10 cellular contexts compared by ENCODE assay signal in genomic region chr17:27239046-27239445, GRCh38. TPM values are rescaled to one million over a fixed set of nuclear protein-coding genes. Genes with fewer than 3 reads are reported as not detected.
DNase-seq lines count a peak whose midpoint lies in the region; ATAC-seq and TF ChIP-seq lines count a peak whose summit lies in the region.
"Had no signal": no experiment of that assay in that cellular context is flagged by ENCODE, and none has a peak within 500 bp of the region (broad histone marks: within the 10 kb centered on the region; RNA-seq: fewer than 3 reads in every experiment).

No MANE protein-coding gene starts in this region.

- H3K4me3 Mint-ChIP-seq in natural killer cell treated with Interleukin-12 subunit alpha and Interleukin-12 subunit beta and Interleukin-15 and Interleukin-18, amount 100 ng/mL, for 72 hours = peak overlapping the region; percentile 66
- H3K4me3 Mint-ChIP-seq in natural killer cell (no peak overlapping the region), progenitor cell of endocrine pancreas (ENCODE audit: low read depth) (no peak overlapping the region)
- no peak overlapping the region for H3K4me3 Mint-ChIP-seq in activated CD8-positive, alpha-beta T cell treated with anti-CD3 and anti-CD28 coated beads, Interleukin-2, amount 10 ng/mL, durations not matched to agents 7 days and 5 days
- H3K4me3 Mint-ChIP-seq: CD4-positive, CD25-positive, alpha-beta regulatory T cell had no signal

- no peaks in the 10 kb centered on the region for H3K9me3 Mint-ChIP-seq in natural killer cell treated with Interleukin-12 subunit alpha and Interleukin-12 subunit beta and Interleukin-15 and Interleukin-18, amount 100 ng/mL, for 72 hours
- H3K9me3 Mint-ChIP-seq in natural killer cell (no peaks in the 10 kb centered on the region), progenitor cell of endocrine pancreas (ENCODE audit: low read depth) (no peaks in the 10 kb centered on the region)
- H3K9me3 Mint-ChIP-seq in activated CD8-positive, alpha-beta T cell treated with anti-CD3 and anti-CD28 coated beads, Interleukin-2, amount 10 ng/mL, durations not matched to agents 7 days and 5 days (ENCODE audit: insufficient read depth) = no peaks in the 10 kb centered on the region
- H3K9me3 Mint-ChIP-seq: CD4-positive, CD25-positive, alpha-beta regulatory T cell had no signal

- peak; percentile 74 to 81 for ATAC-seq in natural killer cell treated with Interleukin-12 subunit alpha and Interleukin-12 subunit beta and Interleukin-15 and Interleukin-18, amount 100 ng/mL, for 72 hours
- ATAC-seq in natural killer cell (no peak), HG02759 (IDR thresholded peaks at IDR 0.05; ENCODE audit: unreplicated experiment) (peak; percentile 63)
- ATAC-seq in activated CD8-positive, alpha-beta T cell treated with anti-CD3 and anti-CD28 coated beads, Interleukin-2, amount 10 ng/mL, durations not matched to agents 7 days and 5 days = peak; percentile 44

- peaks cover 36 to 40% of the 10 kb centered on the region in 2 donors for H3K4me1 Mint-ChIP-seq in natural killer cell treated with Interleukin-12 subunit alpha and Interleukin-12 subunit beta and Interleukin-15 and Interleukin-18, amount 100 ng/mL, for 72 hours (ENCODE audit: low read depth in 2 of 2)
- H3K4me1 Mint-ChIP-seq in natural killer cell = no peaks in the 10 kb centered on the region
- peaks cover 21% of the 10 kb centered on the region for H3K4me1 Mint-ChIP-seq in activated CD8-positive, alpha-beta T cell treated with anti-CD3 and anti-CD28 coated beads, Interleukin-2, amount 10 ng/mL, durations not matched to agents 7 days and 5 days (ENCODE audit: low read depth)
- H3K4me1 Mint-ChIP-seq in progenitor cell of endocrine pancreas (ENCODE audit: low read depth) = peaks cover 25% of the 10 kb centered on the region

- no peak for DNase-seq in natural killer cell treated with Interleukin-12 subunit alpha and Interleukin-12 subunit beta and Interleukin-15 and Interleukin-18, amount 100 ng/mL, for 72 hours (ENCODE audit: low spot score)
- no peak for DNase-seq in natural killer cell
- no peak for DNase-seq in activated CD8-positive, alpha-beta T cell treated with anti-CD3 and anti-CD28 coated beads, Interleukin-2, amount 10 ng/mL, durations not matched to agents 7 days and 5 days
- no peak for DNase-seq in progenitor cell of endocrine pancreas (ENCODE audit: low spot score, unreplicated experiment)
- DNase-seq in inferior parietal cortex (ENCODE audit: extremely low spot score) = no peak
- no peak for DNase-seq in H4 (ENCODE audit: low spot score)
- DNase-seq: pancreas had no signal

- peak overlapping the region; percentile 8 to 80 for H3K27ac Mint-ChIP-seq in natural killer cell treated with Interleukin-12 subunit alpha and Interleukin-12 subunit beta and Interleukin-15 and Interleukin-18, amount 100 ng/mL, for 72 hours
- H3K27ac Mint-ChIP-seq in natural killer cell = no peak overlapping the region
- no peak overlapping the region for H3K27ac Mint-ChIP-seq in activated CD8-positive, alpha-beta T cell treated with anti-CD3 and anti-CD28 coated beads, Interleukin-2, amount 10 ng/mL, durations not matched to agents 7 days and 5 days
- no peak overlapping the region for H3K27ac Mint-ChIP-seq in progenitor cell of endocrine pancreas

- peak overlapping the region; percentile 38 for H3K27ac ChIP-seq in temporal lobe (ENCODE audit: low read depth, low read length)
- H3K27ac ChIP-seq: pancreas had no signal

- POLR2A ChIA-PET in activated CD8-positive, alpha-beta T cell treated with anti-CD3 and anti-CD28 coated beads, Interleukin-2, amount 10 ng/mL, durations not matched to agents 7 days and 5 days (lab: Charles Lee) = interaction anchor here (1.2 kb wide), 2 partner anchors 55 to 94 kb away, joined by 3 read pairs; partner anchors contain the start of gene WSB1

- H3K27me3 Mint-ChIP-seq in natural killer cell treated with Interleukin-12 subunit alpha and Interleukin-12 subunit beta and Interleukin-15 and Interleukin-18, amount 100 ng/mL, for 72 hours = peaks cover 0 to 9% of the 10 kb centered on the region in 2 donors
- H3K27me3 Mint-ChIP-seq in natural killer cell (ENCODE audit: low read depth in 2 of 2) (peaks cover 0 to 3% of the 10 kb centered on the region in 2 donors), progenitor cell of endocrine pancreas (peaks cover under 1% of the 10 kb centered on the region)
- peaks cover 6% of the 10 kb centered on the region for H3K27me3 Mint-ChIP-seq in activated CD8-positive, alpha-beta T cell treated with anti-CD3 and anti-CD28 coated beads, Interleukin-2, amount 10 ng/mL, durations not matched to agents 7 days and 5 days (ENCODE audit: low read depth)
- H3K27me3 Mint-ChIP-seq: CD4-positive, CD25-positive, alpha-beta regulatory T cell had no signal

- no peaks in the 10 kb centered on the region for H3K36me3 Mint-ChIP-seq in natural killer cell treated with Interleukin-12 subunit alpha and Interleukin-12 subunit beta and Interleukin-15 and Interleukin-18, amount 100 ng/mL, for 72 hours
- H3K36me3 Mint-ChIP-seq in natural killer cell = no peaks in the 10 kb centered on the region
- H3K36me3 Mint-ChIP-seq in activated CD8-positive, alpha-beta T cell treated with anti-CD3 and anti-CD28 coated beads, Interleukin-2, amount 10 ng/mL, durations not matched to agents 7 days and 5 days (ENCODE audit: low read depth) = no peaks in the 10 kb centered on the region
- no peaks in the 10 kb centered on the region for H3K36me3 Mint-ChIP-seq in progenitor cell of endocrine pancreas (ENCODE audit: insufficient read depth)
- H3K36me3 Mint-ChIP-seq: CD4-positive, CD25-positive, alpha-beta regulatory T cell had no signal

- TF ChIP-seq CTCF in natural killer cell (IDR thresholded peaks at IDR 0.05) (no peak), progenitor cell of endocrine pancreas (IDR thresholded peaks at IDR 0.05; ENCODE audit: unreplicated experiment) (no peak)

- CTCF ChIA-PET in activated CD8-positive, alpha-beta T cell treated with anti-CD3 and anti-CD28 coated beads, Interleukin-2, amount 10 ng/mL, durations not matched to agents 7 days and 5 days (lab: Charles Lee) = interaction anchor here (1.0 to 5.5 kb wide), 5 partner anchors 20 to 362 kb away, joined by 3 to 116 read pairs (median 51); partner anchors contain the start of gene WSB1

- intact Hi-C loops in natural killer cell (cut with micrococcal nuclease) = no loop called here

RNA-seq across cellular contexts. Expression of gene WSB1, which starts 54.9 kb away (rescaled TPM):
- 100 to 1,000 TPM; 129 to 174 TPM for total RNA-seq in natural killer cell treated with Interleukin-12 subunit alpha and Interleukin-12 subunit beta and Interleukin-15 and Interleukin-18, amount 100 ng/mL, for 72 hours
- 100 to 1,000 TPM; 124 to 205 (median 187) TPM for total RNA-seq in natural killer cell
- 100 to 1,000 TPM; 118 to 121 TPM for total RNA-seq in activated CD8-positive, alpha-beta T cell treated with anti-CD3 and anti-CD28 coated beads, Interleukin-2, amount 10 ng/mL, durations not matched to agents 7 days and 5 days
- total RNA-seq in temporal lobe = 224 TPM
- total RNA-seq in progenitor cell of endocrine pancreas = 452 and 468 TPM in 2 replicates
- total RNA-seq in H4 (2014; rRNA removed; shearing (Covaris generic)) = 31.3 and 47.7 TPM in 2 replicates

Comparison
In these comparisons a context has a peak if more than half of its experiments do, and no peak if none do; other contexts are left out.
1. ATAC-seq: peak in natural killer cell treated with Interleukin-12 subunit alpha and Interleukin-12 subunit beta and Interleukin-15 and Interleukin-18, amount 100 ng/mL, for 72 hours (2 of 2), HG02759 (single experiment) and activated CD8-positive, alpha-beta T cell treated with anti-CD3 and anti-CD28 coated beads, Interleukin-2, amount 10 ng/mL, durations not matched to agents 7 days and 5 days (single experiment); none in natural killer cell (0 of 3).
2. H3K27ac Mint-ChIP-seq: peak in natural killer cell treated with Interleukin-12 subunit alpha and Interleukin-12 subunit beta and Interleukin-15 and Interleukin-18, amount 100 ng/mL, for 72 hours (2 of 2); none in natural killer cell (0 of 2), activated CD8-positive, alpha-beta T cell treated with anti-CD3 and anti-CD28 coated beads, Interleukin-2, amount 10 ng/mL, durations not matched to agents 7 days and 5 days (single experiment) and progenitor cell of endocrine pancreas (single experiment).